In the genomic region with DNA sequence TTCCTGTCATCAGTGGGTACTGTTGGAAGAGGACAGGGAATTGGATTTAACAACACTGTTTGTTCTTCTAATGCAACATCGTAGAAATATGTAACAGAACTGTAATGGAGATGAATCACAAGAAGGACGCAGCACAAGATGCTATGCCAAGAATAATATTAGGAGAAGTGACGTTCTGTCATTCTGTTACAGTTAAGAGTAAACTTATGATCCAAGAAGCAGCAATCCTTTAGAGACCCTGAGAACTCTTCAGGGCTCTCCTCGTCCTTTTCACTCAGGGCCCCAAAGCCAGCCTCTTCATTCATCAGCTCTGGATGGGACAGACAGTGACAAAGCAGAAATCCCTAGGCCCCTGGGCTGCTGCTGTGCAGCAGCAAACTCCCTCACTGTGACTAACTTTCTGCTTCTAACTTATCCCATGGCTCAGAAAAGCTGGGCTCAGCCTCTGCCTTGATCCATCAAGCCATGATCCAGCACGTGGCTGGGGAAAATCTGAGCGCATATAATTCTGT, we compare ENCODE assay signal across 1 cellular context.
TF ChIP-seq lines count a peak whose summit lies in the region.

No MANE protein-coding gene starts in this region.

TF ChIP-seq in K562, 482 proteins besides CTCF, POLR2A, EP300 and RAD21 (continued from another document and continues in another):
- TF ChIP-seq ZNF263 (CRISPR knock-in tag; IDR thresholded peaks at IDR 0.05; ENCODE audit: borderline replicate concordance) (no peak), ZFPM2 (CRISPR knock-in tag; IDR thresholded peaks at IDR 0.05) (no peak), FUS (optimal IDR thresholded peaks at IDR 0.05; ENCODE audit: low read depth, low read length) (no peak), THAP7 (CRISPR knock-in tag; IDR thresholded peaks at IDR 0.05) (no peak), TEAD4 (IDR thresholded peaks at IDR 0.05; ENCODE audit: low read length) (no peak), TEAD4 (CRISPR knock-in tag; IDR thresholded peaks at IDR 0.05; ENCODE audit: borderline replicate concordance) (no peak), ZFP36 (IDR thresholded peaks at IDR 0.05; ENCODE audit: low read depth, low read length, partially characterized antibody) (no peak), ZNF253 (CRISPR knock-in tag; conservative IDR thresholded peaks at IDR 0.05) (no peak), POLR3G (IDR thresholded peaks at IDR 0.05; ENCODE audit: extremely low read depth, insufficient read length, insufficient replicate concordance) (no peak), E2F8 (IDR thresholded peaks at IDR 0.05; ENCODE audit: low read depth, partially characterized antibody) (no peak), ETS1 (conservative IDR thresholded peaks at IDR 0.05; ENCODE audit: control insufficient read depth, low read depth, low read length) (no peak), NONO (IDR thresholded peaks at IDR 0.05; ENCODE audit: low read depth in 2 of 2, low read length in 1 of 2) (no peak), DIDO1 (tag; IDR thresholded peaks at IDR 0.05; ENCODE audit: low read depth) (no peak), ZNF217 (CRISPR knock-in tag; IDR thresholded peaks at IDR 0.05) (no peak), GABPB1 (CRISPR knock-in tag; IDR thresholded peaks at IDR 0.05) (no peak), ZNF224 (CRISPR knock-in tag; IDR thresholded peaks at IDR 0.05) (no peak), ZBTB17 (CRISPR knock-in tag; IDR thresholded peaks at IDR 0.05) (peak; percentile 85), CCNT2 (IDR thresholded peaks at IDR 0.05; ENCODE audit: borderline replicate concordance, extremely low read depth, insufficient read length, low read depth, low read length) (no peak), BMI1 (IDR thresholded peaks at IDR 0.05; ENCODE audit: low read length) (no peak), ZBED1 (IDR thresholded peaks at IDR 0.05) (no peak), RHOXF2B (CRISPR knock-in tag; conservative IDR thresholded peaks at IDR 0.05) (no peak), PATZ1 (CRISPR knock-in tag; IDR thresholded peaks at IDR 0.05; ENCODE audit: borderline replicate concordance) (no peak), ZNF431 (CRISPR knock-in tag; IDR thresholded peaks at IDR 0.05) (no peak), GMEB1 (CRISPR knock-in tag; IDR thresholded peaks at IDR 0.05) (no peak), NR1H2 (CRISPR knock-in tag; IDR thresholded peaks at IDR 0.05) (no peak), WHSC1 (IDR thresholded peaks at IDR 0.05; ENCODE audit: low read length) (no peak), HDAC2 (IDR thresholded peaks at IDR 0.05) (no peak), MTF1 (CRISPR knock-in tag; IDR thresholded peaks at IDR 0.05; ENCODE audit: borderline replicate concordance) (no peak), NFE2L1 (tag; IDR thresholded peaks at IDR 0.05; ENCODE audit: borderline replicate concordance, low read depth) (0 out of 2 replicates have a peak, but pooled peaks have one; percentile 36), IFI16 (CRISPR knock-in tag; IDR thresholded peaks at IDR 0.05) (no peak), DPF2 (IDR thresholded peaks at IDR 0.05) (peak; percentile 42; the same call in 1 of the 2 replicates), HNRNPL (IDR thresholded peaks at IDR 0.05; ENCODE audit: low read depth, low read length) (no peak), SMARCC2 (IDR thresholded peaks at IDR 0.05; ENCODE audit: low read depth) (no peak), SMAD4 (CRISPR knock-in tag; conservative IDR thresholded peaks at IDR 0.05) (no peak; the same call in 1 of the 2 replicates), SMAD2 (IDR thresholded peaks at IDR 0.05; ENCODE audit: low read depth, low read length) (no peak), ZNF717 (CRISPR knock-in tag; IDR thresholded peaks at IDR 0.05) (no peak), L3MBTL2 (IDR thresholded peaks at IDR 0.05) (peak; percentile 64; the same call in 1 of the 2 replicates), RFX1 (IDR thresholded peaks at IDR 0.05) (no peak), ZSCAN29 (IDR thresholded peaks at IDR 0.05) (no peak), ZSCAN32 (CRISPR knock-in tag; IDR thresholded peaks at IDR 0.05) (no peak)
- TF ChIP-seq, protein P1, sequence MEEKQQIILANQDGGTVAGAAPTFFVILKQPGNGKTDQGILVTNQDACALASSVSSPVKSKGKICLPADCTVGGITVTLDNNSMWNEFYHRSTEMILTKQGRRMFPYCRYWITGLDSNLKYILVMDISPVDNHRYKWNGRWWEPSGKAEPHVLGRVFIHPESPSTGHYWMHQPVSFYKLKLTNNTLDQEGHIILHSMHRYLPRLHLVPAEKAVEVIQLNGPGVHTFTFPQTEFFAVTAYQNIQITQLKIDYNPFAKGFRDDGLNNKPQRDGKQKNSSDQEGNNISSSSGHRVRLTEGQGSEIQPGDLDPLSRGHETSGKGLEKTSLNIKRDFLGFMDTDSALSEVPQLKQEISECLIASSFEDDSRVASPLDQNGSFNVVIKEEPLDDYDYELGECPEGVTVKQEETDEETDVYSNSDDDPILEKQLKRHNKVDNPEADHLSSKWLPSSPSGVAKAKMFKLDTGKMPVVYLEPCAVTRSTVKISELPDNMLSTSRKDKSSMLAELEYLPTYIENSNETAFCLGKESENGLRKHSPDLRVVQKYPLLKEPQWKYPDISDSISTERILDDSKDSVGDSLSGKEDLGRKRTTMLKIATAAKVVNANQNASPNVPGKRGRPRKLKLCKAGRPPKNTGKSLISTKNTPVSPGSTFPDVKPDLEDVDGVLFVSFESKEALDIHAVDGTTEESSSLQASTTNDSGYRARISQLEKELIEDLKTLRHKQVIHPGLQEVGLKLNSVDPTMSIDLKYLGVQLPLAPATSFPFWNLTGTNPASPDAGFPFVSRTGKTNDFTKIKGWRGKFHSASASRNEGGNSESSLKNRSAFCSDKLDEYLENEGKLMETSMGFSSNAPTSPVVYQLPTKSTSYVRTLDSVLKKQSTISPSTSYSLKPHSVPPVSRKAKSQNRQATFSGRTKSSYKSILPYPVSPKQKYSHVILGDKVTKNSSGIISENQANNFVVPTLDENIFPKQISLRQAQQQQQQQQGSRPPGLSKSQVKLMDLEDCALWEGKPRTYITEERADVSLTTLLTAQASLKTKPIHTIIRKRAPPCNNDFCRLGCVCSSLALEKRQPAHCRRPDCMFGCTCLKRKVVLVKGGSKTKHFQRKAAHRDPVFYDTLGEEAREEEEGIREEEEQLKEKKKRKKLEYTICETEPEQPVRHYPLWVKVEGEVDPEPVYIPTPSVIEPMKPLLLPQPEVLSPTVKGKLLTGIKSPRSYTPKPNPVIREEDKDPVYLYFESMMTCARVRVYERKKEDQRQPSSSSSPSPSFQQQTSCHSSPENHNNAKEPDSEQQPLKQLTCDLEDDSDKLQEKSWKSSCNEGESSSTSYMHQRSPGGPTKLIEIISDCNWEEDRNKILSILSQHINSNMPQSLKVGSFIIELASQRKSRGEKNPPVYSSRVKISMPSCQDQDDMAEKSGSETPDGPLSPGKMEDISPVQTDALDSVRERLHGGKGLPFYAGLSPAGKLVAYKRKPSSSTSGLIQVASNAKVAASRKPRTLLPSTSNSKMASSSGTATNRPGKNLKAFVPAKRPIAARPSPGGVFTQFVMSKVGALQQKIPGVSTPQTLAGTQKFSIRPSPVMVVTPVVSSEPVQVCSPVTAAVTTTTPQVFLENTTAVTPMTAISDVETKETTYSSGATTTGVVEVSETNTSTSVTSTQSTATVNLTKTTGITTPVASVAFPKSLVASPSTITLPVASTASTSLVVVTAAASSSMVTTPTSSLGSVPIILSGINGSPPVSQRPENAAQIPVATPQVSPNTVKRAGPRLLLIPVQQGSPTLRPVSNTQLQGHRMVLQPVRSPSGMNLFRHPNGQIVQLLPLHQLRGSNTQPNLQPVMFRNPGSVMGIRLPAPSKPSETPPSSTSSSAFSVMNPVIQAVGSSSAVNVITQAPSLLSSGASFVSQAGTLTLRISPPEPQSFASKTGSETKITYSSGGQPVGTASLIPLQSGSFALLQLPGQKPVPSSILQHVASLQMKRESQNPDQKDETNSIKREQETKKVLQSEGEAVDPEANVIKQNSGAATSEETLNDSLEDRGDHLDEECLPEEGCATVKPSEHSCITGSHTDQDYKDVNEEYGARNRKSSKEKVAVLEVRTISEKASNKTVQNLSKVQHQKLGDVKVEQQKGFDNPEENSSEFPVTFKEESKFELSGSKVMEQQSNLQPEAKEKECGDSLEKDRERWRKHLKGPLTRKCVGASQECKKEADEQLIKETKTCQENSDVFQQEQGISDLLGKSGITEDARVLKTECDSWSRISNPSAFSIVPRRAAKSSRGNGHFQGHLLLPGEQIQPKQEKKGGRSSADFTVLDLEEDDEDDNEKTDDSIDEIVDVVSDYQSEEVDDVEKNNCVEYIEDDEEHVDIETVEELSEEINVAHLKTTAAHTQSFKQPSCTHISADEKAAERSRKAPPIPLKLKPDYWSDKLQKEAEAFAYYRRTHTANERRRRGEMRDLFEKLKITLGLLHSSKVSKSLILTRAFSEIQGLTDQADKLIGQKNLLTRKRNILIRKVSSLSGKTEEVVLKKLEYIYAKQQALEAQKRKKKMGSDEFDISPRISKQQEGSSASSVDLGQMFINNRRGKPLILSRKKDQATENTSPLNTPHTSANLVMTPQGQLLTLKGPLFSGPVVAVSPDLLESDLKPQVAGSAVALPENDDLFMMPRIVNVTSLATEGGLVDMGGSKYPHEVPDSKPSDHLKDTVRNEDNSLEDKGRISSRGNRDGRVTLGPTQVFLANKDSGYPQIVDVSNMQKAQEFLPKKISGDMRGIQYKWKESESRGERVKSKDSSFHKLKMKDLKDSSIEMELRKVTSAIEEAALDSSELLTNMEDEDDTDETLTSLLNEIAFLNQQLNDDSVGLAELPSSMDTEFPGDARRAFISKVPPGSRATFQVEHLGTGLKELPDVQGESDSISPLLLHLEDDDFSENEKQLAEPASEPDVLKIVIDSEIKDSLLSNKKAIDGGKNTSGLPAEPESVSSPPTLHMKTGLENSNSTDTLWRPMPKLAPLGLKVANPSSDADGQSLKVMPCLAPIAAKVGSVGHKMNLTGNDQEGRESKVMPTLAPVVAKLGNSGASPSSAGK (IDR thresholded peaks at IDR 0.05): peak; percentile 44
